In genomic region chr5:160475864-160476438, GRCh38 we compare ENCODE assay signal across 1 cellular context.
A peak's percentile ranks its signal among the peaks of the same experiment; 100 is the strongest.
TF ChIP-seq lines count a peak whose summit lies in the region.

No MANE protein-coding gene starts in this region.

TF ChIP-seq in HepG2, 621 proteins besides CTCF, POLR2A, EP300 and RAD21 (continued from another document and continues in another):
- peak; percentile 83 for TF ChIP-seq PRDM10 (CRISPR knock-in tag; IDR thresholded peaks at IDR 0.05; ENCODE audit: low read depth)
- TF ChIP-seq NFATC3 (CRISPR knock-in tag; IDR thresholded peaks at IDR 0.05), result 0 out of 2 replicates have a peak, but pooled peaks have one; percentile 35
- TF ChIP-seq ZNF770 (CRISPR knock-in tag; IDR thresholded peaks at IDR 0.05), result 0 out of 2 replicates have a peak, but pooled peaks have one; percentile 29
- peak; percentile 64 for TF ChIP-seq THAP11 (CRISPR knock-in tag; IDR thresholded peaks at IDR 0.05)
- TF ChIP-seq WIZ (CRISPR knock-in tag; IDR thresholded peaks at IDR 0.05), result 0 out of 2 replicates have a peak, but pooled peaks have one; percentile 43
- TF ChIP-seq ZNF530 (CRISPR knock-in tag; IDR thresholded peaks at IDR 0.05; ENCODE audit: low read depth), result no peak
- TF ChIP-seq ZNF335 (CRISPR knock-in tag; IDR thresholded peaks at IDR 0.05), result 0 out of 2 replicates have a peak, but pooled peaks have one; percentile 48
- TF ChIP-seq ZNF224 (CRISPR knock-in tag; IDR thresholded peaks at IDR 0.05), result no peak
- TF ChIP-seq TFE3 (CRISPR knock-in tag; IDR thresholded peaks at IDR 0.05), result peak; percentile 41; the same call in 1 of the 2 replicates
- TF ChIP-seq ZNF7 (CRISPR knock-in tag; IDR thresholded peaks at IDR 0.05), result no peak
- TF ChIP-seq ZNF841 (CRISPR knock-in tag; IDR thresholded peaks at IDR 0.05; ENCODE audit: borderline replicate concordance), result peak; percentile 74; the same call in 1 of the 2 replicates
- TF ChIP-seq ZNF12 (CRISPR knock-in tag; IDR thresholded peaks at IDR 0.05), result no peak
- TF ChIP-seq NFIC (IDR thresholded peaks at IDR 0.05; ENCODE audit: low read length), result peak; percentile 86
- peak; percentile 33; the same call in 1 of the 2 replicates for TF ChIP-seq ZMYM4 (CRISPR knock-in tag; IDR thresholded peaks at IDR 0.05)
- peak; percentile 83; the same call in 1 of the 2 replicates for TF ChIP-seq ZBTB43 (CRISPR knock-in tag; conservative IDR thresholded peaks at IDR 0.05)
- TF ChIP-seq ZKSCAN5 (CRISPR knock-in tag; IDR thresholded peaks at IDR 0.05), result no peak
- 0 out of 2 replicates have a peak, but pooled peaks have one; percentile 10 for TF ChIP-seq GABPB1 (CRISPR knock-in tag; IDR thresholded peaks at IDR 0.05)
- peak; percentile 74 for TF ChIP-seq ZFP90 (CRISPR knock-in tag; IDR thresholded peaks at IDR 0.05; ENCODE audit: borderline replicate concordance)
- no peak for TF ChIP-seq YEATS2 (CRISPR knock-in tag; IDR thresholded peaks at IDR 0.05; ENCODE audit: borderline replicate concordance)
- no peak for TF ChIP-seq ZBTB34 (CRISPR knock-in tag; IDR thresholded peaks at IDR 0.05)
- TF ChIP-seq ATF7 (IDR thresholded peaks at IDR 0.05), result no peak
- no peak for TF ChIP-seq ATF7 (CRISPR knock-in tag; IDR thresholded peaks at IDR 0.05)
- TF ChIP-seq MIXL1 (CRISPR knock-in tag; IDR thresholded peaks at IDR 0.05), result peak; percentile 98
- peak; percentile 81 for TF ChIP-seq BCL6 (CRISPR knock-in tag; IDR thresholded peaks at IDR 0.05)
- TF ChIP-seq ZNF280D (CRISPR knock-in tag; IDR thresholded peaks at IDR 0.05), result peak; percentile 67; the same call in 1 of the 2 replicates
- TF ChIP-seq POGZ (CRISPR knock-in tag; IDR thresholded peaks at IDR 0.05), result peak; percentile 79
- TF ChIP-seq SP4 (CRISPR knock-in tag; IDR thresholded peaks at IDR 0.05), result peak; percentile 50; the same call in 1 of the 2 replicates
- TF ChIP-seq ZNF710 (CRISPR knock-in tag; IDR thresholded peaks at IDR 0.05; ENCODE audit: borderline replicate concordance), result peak; percentile 80
- peak; percentile 60; the same call in 1 of the 2 replicates for TF ChIP-seq ZNF772 (CRISPR knock-in tag; IDR thresholded peaks at IDR 0.05)
- no peak for TF ChIP-seq HIVEP1 (CRISPR knock-in tag; IDR thresholded peaks at IDR 0.05)
- TF ChIP-seq ZNF251 (CRISPR knock-in tag; IDR thresholded peaks at IDR 0.05), result no peak
- peak; percentile 68 for TF ChIP-seq ATF3 (CRISPR knock-in tag; IDR thresholded peaks at IDR 0.05)
- peak; percentile 97 for TF ChIP-seq FOXJ3 (CRISPR knock-in tag; IDR thresholded peaks at IDR 0.05; ENCODE audit: borderline replicate concordance)
- peak; percentile 61; the same call in 1 of the 2 replicates for TF ChIP-seq ZNF292 (CRISPR knock-in tag; IDR thresholded peaks at IDR 0.05; ENCODE audit: borderline replicate concordance, low read depth)
- TF ChIP-seq ZNF34 (CRISPR knock-in tag; IDR thresholded peaks at IDR 0.05; ENCODE audit: borderline replicate concordance), result no peak
- TF ChIP-seq PHF8 (CRISPR knock-in tag; IDR thresholded peaks at IDR 0.05), result peak; percentile 37
- TF ChIP-seq HMG20B (CRISPR knock-in tag; conservative IDR thresholded peaks at IDR 0.05), result peak; percentile 52; the same call in 1 of the 2 replicates
- TF ChIP-seq CBX5 (CRISPR knock-in tag; IDR thresholded peaks at IDR 0.05; ENCODE audit: borderline replicate concordance), result peak; percentile 72; the same call in 1 of the 2 replicates
- no peak for TF ChIP-seq NRL (CRISPR knock-in tag; IDR thresholded peaks at IDR 0.05; ENCODE audit: borderline replicate concordance)
- peak; percentile 68; the same call in 1 of the 2 replicates for TF ChIP-seq ZNF574 (CRISPR knock-in tag; IDR thresholded peaks at IDR 0.05)
- TF ChIP-seq HNF1B (CRISPR knock-in tag; IDR thresholded peaks at IDR 0.05), result peak; percentile 81
